In genomic region chr3:71065764-71066013, GRCh38 we compare ENCODE assay signal across 8 cellular contexts.
DNase-seq lines count a peak whose midpoint lies in the region; ATAC-seq and TF ChIP-seq lines count a peak whose summit lies in the region.

No MANE protein-coding gene starts in this region.

- H3K36me3 ChIP-seq in BLaER1 (no peaks in the 10 kb centered on the region), endocrine pancreas (ENCODE audit: control insufficient read depth, insufficient read depth, low read length) (no peaks in the 10 kb centered on the region), neuron (ENCODE audit: insufficient read depth, low read length) (no peaks in the 10 kb centered on the region)

- TF ChIP-seq CTCF in NB4 (IDR thresholded peaks at IDR 0.05; ENCODE audit: low read depth, low read length) = no peak

- DNase-seq in NB4 (ENCODE audit: low read depth) (no peak), NCI-H1105 treated with DMSO at 0.1 percent for 48 hours (lab: John Stamatoyannopoulos, UW) (no peak)
- DNase-seq in activated CD4-positive, alpha-beta T cell treated with anti-CD3 and anti-CD28 coated beads for 1 hour = no peak

- H2AFZ ChIP-seq in neuron (ENCODE audit: low read depth, low read length) = peak overlapping the region; percentile 89

- no peak for TF ChIP-seq POLR2A in NB4 (IDR thresholded peaks at IDR 0.05; ENCODE audit: extremely low read depth, insufficient read length)

- H3K27me3 ChIP-seq in BLaER1 (peaks cover 76% of the 10 kb centered on the region), endocrine pancreas (ENCODE audit: control insufficient read depth, insufficient read depth, low read length) (no peaks in the 10 kb centered on the region), neuron (ENCODE audit: insufficient read depth, low read length) (no peaks in the 10 kb centered on the region)

- H3K4me2 ChIP-seq in BLaER1 = peak overlapping the region; percentile 89

- no peaks in the 10 kb centered on the region for H3K9me3 ChIP-seq in BLaER1
- H3K9me3 ChIP-seq in endocrine pancreas (ENCODE audit: control insufficient read depth, low read length) = no peaks in the 10 kb centered on the region
- no peaks in the 10 kb centered on the region for H3K9me3 ChIP-seq in neuron (ENCODE audit: low read length)

- peaks cover 53% of the 10 kb centered on the region for H3K4me1 ChIP-seq in BLaER1
- peaks cover 15% of the 10 kb centered on the region for H3K4me1 ChIP-seq in endocrine pancreas (ENCODE audit: control insufficient read depth, insufficient read depth, low read length)
- H3K4me1 ChIP-seq in neuron (ENCODE audit: insufficient read depth, low read length) = peaks cover 63% of the 10 kb centered on the region

- H4K20me1 ChIP-seq in BLaER1 = peaks cover 100% of the 10 kb centered on the region

- H3K9ac ChIP-seq in BLaER1 (no peak overlapping the region), endocrine pancreas (ENCODE audit: control insufficient read depth, insufficient read depth, low read length) (peak overlapping the region; percentile 95)

- H3K4me3 ChIP-seq in BLaER1 (peak overlapping the region; percentile 69), NB4 (ENCODE audit: low read depth, low read length) (peak overlapping the region; percentile 70), endocrine pancreas (ENCODE audit: control insufficient read depth, insufficient read depth, low read length) (peak overlapping the region; percentile 83), neuron (ENCODE audit: low read length) (peak overlapping the region; percentile 74)

- H3K27ac ChIP-seq in BLaER1 = no peak overlapping the region

- ATAC-seq in GM18511 (IDR thresholded peaks at IDR 0.05; ENCODE audit: unreplicated experiment) (no peak), HG02798 (IDR thresholded peaks at IDR 0.05; ENCODE audit: poor library complexity, unreplicated experiment) (no peak)
